In genomic region chr7:69801729-69802688, GRCh38 we compare ENCODE assay signal across 32 cellular contexts.
DNase-seq lines count a peak whose midpoint lies in the region; FAIRE-seq and TF ChIP-seq lines count a peak whose summit lies in the region.
"Had no signal": no experiment of that assay in that cellular context is flagged by ENCODE, and none has a peak within 500 bp of the region (broad histone marks: within the 10 kb centered on the region; RNA-seq: fewer than 3 reads in every experiment).

No MANE protein-coding gene starts in this region.

- H3F3A ChIP-seq in OCI-LY1 (ENCODE audit: insufficient read depth, low read length) = no peaks in the 10 kb centered on the region

- H3K9me3 ChIP-seq in OCI-LY1 (ENCODE audit: low read length) = no peaks in the 10 kb centered on the region
- H3K9me3 ChIP-seq in CD8-positive, alpha-beta memory T cell (ENCODE audit: low read length) = no peaks in the 10 kb centered on the region
- H3K9me3 ChIP-seq in CD4-positive, alpha-beta memory T cell (ENCODE audit: control insufficient read depth in 1 of 2, low read length in 2 of 2) = no peaks in the 10 kb centered on the region
- no peaks in the 10 kb centered on the region for H3K9me3 ChIP-seq in effector memory CD4-positive, alpha-beta T cell (ENCODE audit: control insufficient read depth, low read length)
- H3K9me3 ChIP-seq: BE2C, colonic mucosa, left ventricle myocardium inferior, neutrophil, right lobe of liver, transverse colon had no signal

- H3K4me1 ChIP-seq in OCI-LY1 (ENCODE audit: insufficient read depth, low read length, severe bottlenecking) = peaks cover 98% of the 10 kb centered on the region
- H3K4me1 ChIP-seq in CD8-positive, alpha-beta memory T cell (ENCODE audit: insufficient read depth, low read length) = no peaks in the 10 kb centered on the region
- no peaks in the 10 kb centered on the region for H3K4me1 ChIP-seq in CD4-positive, alpha-beta memory T cell (ENCODE audit: insufficient read depth, low read length)
- no peaks in the 10 kb centered on the region for H3K4me1 ChIP-seq in effector memory CD4-positive, alpha-beta T cell (ENCODE audit: control insufficient read depth, insufficient read depth, low read length, poor library complexity, severe bottlenecking)
- H3K4me1 ChIP-seq: colonic mucosa had no signal

- POLR2A ChIA-PET in CD8-positive, alpha-beta memory T cell (lab: Charles Lee) = no interaction called here
- POLR2A ChIA-PET in CD4-positive, alpha-beta memory T cell (lab: Charles Lee; ENCODE audit: partially characterized antibody) = no interaction called here

- peak overlapping the region; percentile 13; the same call in 1 of the 2 replicates for H3K4me2 ChIP-seq in OCI-LY1 (ENCODE audit: low read length)

- no peaks in the 10 kb centered on the region for H3K9me3 Mint-ChIP-seq in endothelial cell (ENCODE audit: unreplicated experiment)
- H3K9me3 Mint-ChIP-seq in osteocyte (ENCODE audit: unreplicated experiment) = no peaks in the 10 kb centered on the region
- H3K9me3 Mint-ChIP-seq in CD8-positive, alpha-beta memory T cell = no peaks in the 10 kb centered on the region
- H3K9me3 Mint-ChIP-seq in CD4-positive, alpha-beta memory T cell = no peaks in the 10 kb centered on the region
- H3K9me3 Mint-ChIP-seq: activated naive CD8-positive, alpha-beta T cell treated with anti-CD3 and anti-CD28 coated beads, Interleukin-2, amount 10 ng/mL, durations not matched to agents 7 days and 5 days; stimulated activated effector memory CD8-positive, alpha-beta T cell treated with anti-CD3 and anti-CD28 coated beads, Interleukin-12 subunit alpha, Interleukin-12 subunit beta, amount 100 ng/mL, for 72 hours had no signal

- no peak overlapping the region for H3K9ac ChIP-seq in OCI-LY1 (ENCODE audit: low read length)

- H3K4me3 Mint-ChIP-seq in endothelial cell (ENCODE audit: unreplicated experiment) = no peak overlapping the region
- H3K4me3 Mint-ChIP-seq in osteocyte (ENCODE audit: unreplicated experiment) = no peak overlapping the region
- no peak overlapping the region for H3K4me3 Mint-ChIP-seq in CD8-positive, alpha-beta memory T cell
- no peak overlapping the region for H3K4me3 Mint-ChIP-seq in CD4-positive, alpha-beta memory T cell
- H3K4me3 Mint-ChIP-seq: activated naive CD8-positive, alpha-beta T cell treated with anti-CD3 and anti-CD28 coated beads, Interleukin-2, amount 10 ng/mL, durations not matched to agents 7 days and 5 days; stimulated activated effector memory CD8-positive, alpha-beta T cell treated with anti-CD3 and anti-CD28 coated beads, Interleukin-12 subunit alpha, Interleukin-12 subunit beta, amount 100 ng/mL, for 72 hours had no signal

- no peaks in the 10 kb centered on the region for H3K36me3 Mint-ChIP-seq in endothelial cell (ENCODE audit: low read depth, unreplicated experiment)
- H3K36me3 Mint-ChIP-seq in osteocyte (ENCODE audit: unreplicated experiment) = no peaks in the 10 kb centered on the region
- no peaks in the 10 kb centered on the region for H3K36me3 Mint-ChIP-seq in CD8-positive, alpha-beta memory T cell
- no peaks in the 10 kb centered on the region for H3K36me3 Mint-ChIP-seq in CD4-positive, alpha-beta memory T cell
- H3K36me3 Mint-ChIP-seq: activated naive CD8-positive, alpha-beta T cell treated with anti-CD3 and anti-CD28 coated beads, Interleukin-2, amount 10 ng/mL, durations not matched to agents 7 days and 5 days; stimulated activated effector memory CD8-positive, alpha-beta T cell treated with anti-CD3 and anti-CD28 coated beads, Interleukin-12 subunit alpha, Interleukin-12 subunit beta, amount 100 ng/mL, for 72 hours had no signal

- H2AFZ ChIP-seq in OCI-LY1 (ENCODE audit: low read length) = no peak overlapping the region

- no peaks in the 10 kb centered on the region for H3K9me2 ChIP-seq in OCI-LY1 (ENCODE audit: low read depth, low read length)

- H4K20me1 ChIP-seq in OCI-LY1 (ENCODE audit: insufficient read depth, low read length) = no peaks in the 10 kb centered on the region

- H3K36me3 ChIP-seq in OCI-LY1 (ENCODE audit: insufficient read depth, low read length) = no peaks in the 10 kb centered on the region
- H3K36me3 ChIP-seq in CD8-positive, alpha-beta memory T cell (ENCODE audit: insufficient read depth, low read length) = no peaks in the 10 kb centered on the region
- H3K36me3 ChIP-seq in CD4-positive, alpha-beta memory T cell (ENCODE audit: insufficient read depth, low read length) = no peaks in the 10 kb centered on the region
- H3K36me3 ChIP-seq in effector memory CD4-positive, alpha-beta T cell (ENCODE audit: control insufficient read depth, insufficient read depth, low read length) = no peaks in the 10 kb centered on the region
- H3K36me3 ChIP-seq: BE2C, colonic mucosa, left ventricle myocardium inferior, neutrophil, right lobe of liver, transverse colon had no signal

- H3K27ac ChIP-seq in OCI-LY1 (ENCODE audit: low read depth, low read length, poor library complexity, severe bottlenecking) = peak overlapping the region; percentile 84
- H3K27ac ChIP-seq in CD8-positive, alpha-beta memory T cell (ENCODE audit: low read depth, low read length) = no peak overlapping the region
- no peak overlapping the region for H3K27ac ChIP-seq in CD4-positive, alpha-beta memory T cell (ENCODE audit: low read depth, low read length)
- no peak overlapping the region for H3K27ac ChIP-seq in effector memory CD4-positive, alpha-beta T cell (ENCODE audit: insufficient read depth, low read length, poor library complexity, severe bottlenecking)
- H3K27ac ChIP-seq: colonic mucosa, left ventricle myocardium inferior, neutrophil, right lobe of liver, transverse colon had no signal

- peak overlapping the region; percentile 82 for H3K27ac Mint-ChIP-seq in endothelial cell (ENCODE audit: unreplicated experiment)
- peak overlapping the region; percentile 31 for H3K27ac Mint-ChIP-seq in osteocyte (ENCODE audit: unreplicated experiment)
- H3K27ac Mint-ChIP-seq in CD8-positive, alpha-beta memory T cell = no peak overlapping the region
- no peak overlapping the region for H3K27ac Mint-ChIP-seq in CD4-positive, alpha-beta memory T cell
- H3K27ac Mint-ChIP-seq: activated naive CD8-positive, alpha-beta T cell treated with anti-CD3 and anti-CD28 coated beads, Interleukin-2, amount 10 ng/mL, durations not matched to agents 7 days and 5 days; stimulated activated effector memory CD8-positive, alpha-beta T cell treated with anti-CD3 and anti-CD28 coated beads, Interleukin-12 subunit alpha, Interleukin-12 subunit beta, amount 100 ng/mL, for 72 hours had no signal

- H3K4me1 Mint-ChIP-seq in endothelial cell (ENCODE audit: unreplicated experiment) (peaks cover 32% of the 10 kb centered on the region), osteocyte (ENCODE audit: unreplicated experiment) (peaks cover 53% of the 10 kb centered on the region)
- peaks cover 8 to 12% (median 10%) of the 10 kb centered on the region in 3 donors for H3K4me1 Mint-ChIP-seq in CD8-positive, alpha-beta memory T cell
- H3K4me1 Mint-ChIP-seq in CD4-positive, alpha-beta memory T cell = peaks cover 0 to 6% (median 2%) of the 10 kb centered on the region in 4 donors

- no peaks in the 10 kb centered on the region for H3K27me3 ChIP-seq in OCI-LY1 (ENCODE audit: insufficient read depth, low read length)
- no peaks in the 10 kb centered on the region for H3K27me3 ChIP-seq in CD8-positive, alpha-beta memory T cell (ENCODE audit: insufficient read depth, low read length, poor library complexity, severe bottlenecking)
- H3K27me3 ChIP-seq in CD4-positive, alpha-beta memory T cell (ENCODE audit: insufficient read depth, low read length) = no peaks in the 10 kb centered on the region
- no peaks in the 10 kb centered on the region for H3K27me3 ChIP-seq in effector memory CD4-positive, alpha-beta T cell (replicated peaks; ENCODE audit: control insufficient read depth, insufficient read depth, low read length, poor library complexity, severe bottlenecking)
- H3K27me3 ChIP-seq: BE2C, colonic mucosa, neutrophil, right lobe of liver, transverse colon had no signal

- H3K4me3 ChIP-seq in OCI-LY1 (ENCODE audit: low read depth, low read length, poor library complexity, severe bottlenecking) = no peak overlapping the region
- no peak overlapping the region for H3K4me3 ChIP-seq in CD8-positive, alpha-beta memory T cell (ENCODE audit: low read length)
- no peak overlapping the region for H3K4me3 ChIP-seq in CD4-positive, alpha-beta memory T cell (ENCODE audit: low read length in 2 of 2)
- no peak overlapping the region for H3K4me3 ChIP-seq in effector memory CD4-positive, alpha-beta T cell (ENCODE audit: insufficient read depth, low read depth, low read length, poor library complexity, severe bottlenecking)
- H3K4me3 ChIP-seq: colonic mucosa, left ventricle myocardium inferior, right lobe of liver, transverse colon had no signal

- CTCF ChIA-PET in CD8-positive, alpha-beta memory T cell (lab: Charles Lee) = no interaction called here
- CTCF ChIA-PET in CD4-positive, alpha-beta memory T cell (lab: Charles Lee; ENCODE audit: partially characterized antibody) = no interaction called here

- H3K27me3 Mint-ChIP-seq in endothelial cell (ENCODE audit: unreplicated experiment) (peaks cover 1% of the 10 kb centered on the region), osteocyte (ENCODE audit: unreplicated experiment) (no peaks in the 10 kb centered on the region)
- peaks cover 0 to 1% of the 10 kb centered on the region in 2 donors for H3K27me3 Mint-ChIP-seq in CD8-positive, alpha-beta memory T cell
- peaks cover 0 to 1% of the 10 kb centered on the region in 2 donors for H3K27me3 Mint-ChIP-seq in CD4-positive, alpha-beta memory T cell

- FAIRE-seq in GM12891 (lab: Jason Lieb, UNC) = peak; percentile 78
- FAIRE-seq: HepG2, islet of Langerhans had no signal

- H3K79me2 ChIP-seq in OCI-LY1 (ENCODE audit: insufficient read depth, low read length) = peaks cover 57% of the 10 kb centered on the region

- DNase-seq in GM12891 (ENCODE audit: insufficient read length, low spot score) (no peak), endothelial cell (ENCODE audit: low spot score) (no peak), osteocyte (ENCODE audit: extremely low spot score, unreplicated experiment) (no peak), HuH-7.5 (ENCODE audit: low spot score) (no peak)
- no peak for DNase-seq in CD8-positive, alpha-beta memory T cell
- DNase-seq in CD4-positive, alpha-beta memory T cell = no peak
- no peak for DNase-seq in effector memory CD4-positive, alpha-beta T cell
- DNase-seq: activated CD4-positive, alpha-beta T cell treated with anti-CD3 and anti-CD28 coated beads, Interleukin-2, amount 50 U/mL, for 48 hours; activated CD4-positive, CD25-positive, alpha-beta regulatory T cell treated with anti-CD3 and anti-CD28 coated beads, Interleukin-2, amount 50 U/mL, for 72 hours; activated gamma-delta T cell treated with Interleukin-2 at 50 U/mL for 16 hours; activated naive CD8-positive, alpha-beta T cell treated with anti-CD3 and anti-CD28 coated beads, Interleukin-2, amount 10 ng/mL, durations not matched to agents 7 days and 5 days; activated T-cell treated with anti-CD3 and anti-CD28 coated beads, Interleukin-2, amount 50 U/mL, for 48 hours; aorta; BE2C; colonic mucosa; effector CD4-positive, alpha-beta T cell; GDM1; glutamatergic neuron; Kasumi-1; left ventricle myocardium inferior; MV-4-11; NCI-H1436; NCI-H2081 treated with DMSO at 0.1 percent for 48 hours; NCI-H774; right lobe of liver; T-helper 1 cell; transverse colon had no signal

- TF ChIP-seq CTCF in OCI-LY1 (IDR thresholded peaks at IDR 0.05; ENCODE audit: low read length) (no peak), endothelial cell (IDR thresholded peaks at IDR 0.05; ENCODE audit: unreplicated experiment) (no peak), osteocyte (IDR thresholded peaks at IDR 0.05) (no peak)

- intact Hi-C loops in CD4-positive, alpha-beta memory T cell (cut with micrococcal nuclease) = no loop called here

- no peak for TF ChIP-seq POLR2A in GM12891 (IDR thresholded peaks at IDR 0.05; ENCODE audit: low read depth, low read length)

Comparison
In these comparisons a context has a peak if more than half of its experiments do, and no peak if none do; other contexts are left out.
1. H3K27ac Mint-ChIP-seq: peak in endothelial cell (single experiment) and osteocyte (single experiment); none in CD8-positive, alpha-beta memory T cell (0 of 8) and CD4-positive, alpha-beta memory T cell (0 of 7).